ENCODE assay signal across 16 cellular contexts in the genomic region with DNA sequence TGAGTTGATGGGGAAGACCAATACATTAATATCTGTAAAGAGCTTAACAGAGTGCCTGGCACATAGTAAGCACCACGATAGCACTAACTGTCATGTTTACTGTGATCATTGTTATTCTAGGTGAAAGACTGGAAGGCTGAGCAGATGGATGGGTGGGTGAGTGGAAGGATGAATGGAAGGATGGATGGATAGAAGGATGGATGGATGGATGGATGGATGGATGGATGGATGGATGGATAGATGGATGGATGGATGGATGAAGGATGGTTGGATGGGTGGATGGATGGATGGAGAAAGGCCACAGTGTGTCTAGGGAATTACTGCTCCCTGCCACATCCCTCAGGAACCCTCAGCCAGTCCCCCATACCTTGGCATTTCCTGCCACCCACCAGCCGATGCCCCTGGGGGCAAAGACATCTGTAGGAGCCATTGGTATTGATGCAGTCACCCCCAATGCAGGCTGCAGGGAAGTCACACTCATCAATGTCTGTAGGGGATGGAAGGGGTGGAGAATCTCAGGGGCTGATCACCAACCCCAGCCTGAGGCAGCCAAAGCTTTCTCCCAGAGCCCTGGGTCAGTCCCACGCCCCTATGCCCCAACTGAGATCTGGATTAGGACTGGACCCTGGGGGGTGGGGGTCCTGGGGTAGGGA.
"Had no signal": no experiment of that assay in that cellular context is flagged by ENCODE, and none has a peak within 500 bp of the region (broad histone marks: within the 10 kb centered on the region; RNA-seq: fewer than 3 reads in every experiment).

No MANE protein-coding gene starts in this region.

- DNase-seq: activated CD4-positive, alpha-beta T cell treated with anti-CD3 and anti-CD28 coated beads for 4 hours; activated effector memory CD4-positive, alpha-beta T cell treated with anti-CD3 and anti-CD28 coated beads, Interleukin-2, amount 50 U/mL, for 16 hours; brain microvascular endothelial cell; dorsolateral prefrontal cortex; foreskin melanocyte; head of caudate nucleus; mammary epithelial cell; mucosa of descending colon; ovary; stimulated activated CD4-positive, alpha-beta T cell treated with anti-CD3 and anti-CD28 coated beads, Interleukin-2, amount 100 ng/mL, for 48 hours; stimulated activated CD8-positive, alpha-beta memory T cell treated with anti-CD3 and anti-CD28 coated beads, Interleukin-4, amount 100 ng/mL, for 48 hours; T1000; testis; WERI-Rb-1 had no signal

- H3K9me3 Mint-ChIP-seq: activated naive CD4-positive, alpha-beta T cell treated with anti-CD3 and anti-CD28 coated beads, Interleukin-2, amount 50 U/mL, for 72 hours; stimulated activated naive CD8-positive, alpha-beta T cell treated with anti-CD3 and anti-CD28 coated beads, Interleukin-15, Interleukin-2, amounts not matched to agents 100 ng/mL and 50 ng/mL, for 24 hours had no signal

- H3K36me3 Mint-ChIP-seq: activated naive CD4-positive, alpha-beta T cell treated with anti-CD3 and anti-CD28 coated beads, Interleukin-2, amount 50 U/mL, for 72 hours had no signal

- ATAC-seq: activated naive CD4-positive, alpha-beta T cell treated with anti-CD3 and anti-CD28 coated beads, Interleukin-2, amount 50 U/mL, for 72 hours; mucosa of descending colon had no signal

- H3K27me3 ChIP-seq: brain microvascular endothelial cell, dorsolateral prefrontal cortex, ovary, testis had no signal

- H3K4me3 ChIP-seq: dorsolateral prefrontal cortex, mucosa of descending colon, ovary, testis had no signal

- H3K36me3 ChIP-seq: ovary had no signal

- H3K4me3 Mint-ChIP-seq: stimulated activated naive CD8-positive, alpha-beta T cell treated with anti-CD3 and anti-CD28 coated beads, Interleukin-15, Interleukin-2, amounts not matched to agents 100 ng/mL and 50 ng/mL, for 24 hours had no signal

- H3K9me3 ChIP-seq: mucosa of descending colon, ovary, testis had no signal

- H3K27me3 Mint-ChIP-seq: stimulated activated naive CD8-positive, alpha-beta T cell treated with anti-CD3 and anti-CD28 coated beads, Interleukin-15, Interleukin-2, amounts not matched to agents 100 ng/mL and 50 ng/mL, for 24 hours had no signal

- H3K27ac ChIP-seq: brain microvascular endothelial cell, ovary, testis, WERI-Rb-1 had no signal
